ENCODE assay signal across 9 cellular contexts in the genomic region with DNA sequence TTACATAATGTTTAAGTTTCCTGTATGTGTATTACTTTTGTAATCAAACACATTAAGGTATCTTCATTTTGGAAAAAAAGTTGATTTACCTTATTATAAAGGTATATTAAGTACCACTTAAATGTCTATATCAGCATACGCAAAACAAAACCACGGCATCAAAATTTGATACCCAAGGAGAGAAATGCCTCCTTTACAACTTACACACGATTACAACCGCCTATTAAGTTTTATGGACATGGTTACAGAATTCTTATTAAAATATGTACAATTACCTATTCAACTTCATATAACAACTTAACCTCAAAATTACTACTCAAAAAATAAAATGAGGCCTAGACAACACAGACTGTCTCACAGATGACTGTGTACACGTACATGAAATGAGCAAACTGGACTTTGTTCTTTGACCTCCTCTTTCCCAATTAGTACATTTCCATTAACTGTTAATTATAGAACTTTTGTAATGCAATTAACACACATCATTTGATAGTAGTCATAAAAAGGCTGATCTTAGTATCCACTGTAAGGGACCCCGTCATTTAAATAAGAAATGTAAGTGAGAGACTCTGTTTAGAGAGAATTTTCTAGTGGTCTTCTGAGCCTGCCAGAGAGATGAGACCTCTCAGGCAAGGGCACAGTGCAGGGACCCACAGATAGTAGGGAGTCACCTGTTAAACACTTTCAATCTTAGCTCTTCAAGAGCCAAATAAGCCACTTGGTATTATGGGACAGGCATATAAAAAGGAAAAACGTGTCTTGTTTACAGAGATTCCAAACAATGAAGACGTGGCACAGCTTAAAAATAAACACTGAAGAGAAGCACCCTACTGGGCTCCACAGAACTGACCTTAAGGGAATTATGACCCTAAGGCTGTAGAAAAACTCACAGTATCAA. TPM values are rescaled to one million over a fixed set of nuclear protein-coding genes. Genes with fewer than 3 reads are reported as not detected.
DNase-seq lines count a peak whose midpoint lies in the region; ATAC-seq and TF ChIP-seq lines count a peak whose summit lies in the region.
"Had no signal": no experiment of that assay in that cellular context is flagged by ENCODE, and none has a peak within 500 bp of the region (broad histone marks: within the 10 kb centered on the region; RNA-seq: fewer than 3 reads in every experiment).

No MANE protein-coding gene starts in this region.

- H3K79me2 ChIP-seq in fibroblast of lung (ENCODE audit: control insufficient read depth, insufficient read depth, low read length): peaks cover 96% of the 10 kb centered on the region

- peaks cover 35% of the 10 kb centered on the region for H3K4me1 ChIP-seq in RWPE2 (ENCODE audit: insufficient read depth, poor library complexity, severe bottlenecking)
- H3K4me1 ChIP-seq in fibroblast of lung (ENCODE audit: control insufficient read depth, extremely low read depth, insufficient read depth, low read length): peaks cover 19% of the 10 kb centered on the region
- peaks cover 80% of the 10 kb centered on the region for H3K4me1 ChIP-seq in psoas muscle

- intact Hi-C loops in psoas muscle (cut with DNase I): loop anchor here in 1 of 2 donors (2.0 kb wide), 1 partner anchor 23 kb away; no protein-coding TSS in a partner anchor

- TF ChIP-seq CTCF in GM06990 (IDR thresholded peaks at IDR 0.05; ENCODE audit: insufficient read depth, low read length, poor library complexity, severe bottlenecking) (no peak), RWPE2 (IDR thresholded peaks at IDR 0.05; ENCODE audit: poor library complexity, severe bottlenecking) (no peak), fibroblast of lung (conservative IDR thresholded peaks at IDR 0.05 in 1 of 2, IDR thresholded peaks at IDR 0.05 in 1 of 2; ENCODE audit: low read depth in 1 of 2, low read length in 2 of 2) (no peak), psoas muscle (IDR thresholded peaks at IDR 0.05) (no peak)

- no peak for DNase-seq in GM06990 (ENCODE audit: extremely low read depth, insufficient read length)
- no peak for DNase-seq in RWPE2 (ENCODE audit: low spot score)
- no peak for DNase-seq in fibroblast of lung (ENCODE audit: low read depth in 2 of 2)
- DNase-seq in psoas muscle: no peak
- DNase-seq in NCI-H446 treated with DMSO at 0.1 percent for 48 hours (lab: John Stamatoyannopoulos, UW): no peak

- peak overlapping the region; percentile 99 for H3K4me2 ChIP-seq in fibroblast of lung (ENCODE audit: extremely low read depth, insufficient read depth, low read length)

- H3K36me3 ChIP-seq in GM06990 (ENCODE audit: control insufficient read depth, insufficient read depth, low read length) (no peaks in the 10 kb centered on the region), RWPE2 (ENCODE audit: low read depth) (peaks cover 27% of the 10 kb centered on the region), fibroblast of lung (ENCODE audit: control insufficient read depth, insufficient read depth, low read length) (no peaks in the 10 kb centered on the region), psoas muscle (ENCODE audit: insufficient read depth in 1 of 2, low read depth in 1 of 2) (no peaks in the 10 kb centered on the region)

- H4K20me1 ChIP-seq in fibroblast of lung (ENCODE audit: control insufficient read depth, extremely low read depth, insufficient read depth, low read length): peaks cover 9% of the 10 kb centered on the region

- ATAC-seq in RWPE2 (ENCODE audit: low read depth): no peak
- ATAC-seq in psoas muscle: no peak
- no peak for ATAC-seq in HG03442 (IDR thresholded peaks at IDR 0.05; ENCODE audit: unreplicated experiment)
- ATAC-seq in HG03432 (IDR thresholded peaks at IDR 0.05; ENCODE audit: unreplicated experiment): no peak
- no peak for ATAC-seq in HG03378 (IDR thresholded peaks at IDR 0.05; ENCODE audit: unreplicated experiment)

- H2AFZ ChIP-seq in fibroblast of lung (ENCODE audit: low read length): no peak overlapping the region

- H3K9ac ChIP-seq in fibroblast of lung (ENCODE audit: insufficient read depth, low read length): peak overlapping the region; percentile 41

- peak overlapping the region; percentile 82 for H3K27ac ChIP-seq in RWPE2 (ENCODE audit: poor library complexity, severe bottlenecking)
- H3K27ac ChIP-seq in fibroblast of lung (ENCODE audit: insufficient read depth, low read length): peak overlapping the region; percentile 85
- H3K27ac ChIP-seq in psoas muscle: peak overlapping the region; percentile 97

- H3K9me3 ChIP-seq in RWPE2 (ENCODE audit: severe bottlenecking) (no peaks in the 10 kb centered on the region), fibroblast of lung (ENCODE audit: control insufficient read depth, insufficient read depth, low read depth, low read length) (no peaks in the 10 kb centered on the region), psoas muscle (no peaks in the 10 kb centered on the region)

- H3K27me3 ChIP-seq in GM06990 (replicated peaks; ENCODE audit: control insufficient read depth, insufficient read depth, low read length): no peaks in the 10 kb centered on the region
- H3K27me3 ChIP-seq in RWPE2 (ENCODE audit: insufficient read depth, poor library complexity, severe bottlenecking): no peaks in the 10 kb centered on the region
- H3K27me3 ChIP-seq in fibroblast of lung (ENCODE audit: control insufficient read depth, insufficient read depth, low read length): no peaks in the 10 kb centered on the region
- no peaks in the 10 kb centered on the region for H3K27me3 ChIP-seq in psoas muscle (ENCODE audit: insufficient read depth in 3 of 3, low read length in 2 of 3)

- WGBS in psoas muscle, 3 donors: 22 to 42% (median 26%) methylated on average over 8 of the region's 8 CpGs

- H3K4me3 ChIP-seq in GM06990 (replicated peaks; ENCODE audit: low read depth, low read length): peak overlapping the region; percentile 90
- peak overlapping the region; percentile 88 for H3K4me3 ChIP-seq in RWPE2 (ENCODE audit: severe bottlenecking)
- peak overlapping the region; percentile 90 to 96 (median 92) for H3K4me3 ChIP-seq in fibroblast of lung (replicated peaks in 1 of 4; ENCODE audit: control extremely low read depth in 1 of 4, insufficient read depth in 1 of 4, low read depth in 3 of 4, low read length in 4 of 4)
- peak overlapping the region; percentile 99 for H3K4me3 ChIP-seq in psoas muscle

RNA-seq across cellular contexts. Expression of a gene that starts 2.4 kb away (rescaled TPM):
- total RNA-seq in fibroblast of lung (27.7 and 33.2 TPM in 2 replicates), psoas muscle (10 to 100 TPM; 23.0 to 32.4 (median 27.9) TPM)
- polyA plus RNA-seq in fibroblast of lung (25.9 and 28.8 TPM in 2 replicates), psoas muscle (10 to 100 TPM in 2 of 3 donors, 1 to 10 TPM in 1; 10.0 to 23.9 (median 12.7) TPM)
- polyA plus RNA-seq in fibroblast of lung (2012): 23.1 and 23.5 TPM in 2 replicates
- polyA minus RNA-seq in fibroblast of lung (ENCODE audit: low replicate concordance): 24.0 and 26.3 TPM in 2 replicates

RNA-seq across cellular contexts. Expression of a gene that starts 14.0 kb away (rescaled TPM):
- total RNA-seq in fibroblast of lung: 33.9 and 38.8 TPM in 2 replicates
- 23.0 and 25.5 TPM in 2 replicates for polyA plus RNA-seq in fibroblast of lung
- 19.7 and 21.3 TPM in 2 replicates for polyA plus RNA-seq in fibroblast of lung (2012)
- 20.3 and 26.3 TPM in 2 replicates for polyA minus RNA-seq in fibroblast of lung (ENCODE audit: low replicate concordance)
- 10 to 100 TPM; 12.8 to 14.9 (median 14.3) TPM for total RNA-seq in psoas muscle
- polyA plus RNA-seq in psoas muscle: 10 to 100 TPM in 2 of 3 donors, 1 to 10 TPM in 1; 7.3 to 15.9 (median 14.2) TPM

RNA-seq across cellular contexts. Expression of a gene that starts 28.6 kb away (rescaled TPM):
- total RNA-seq in fibroblast of lung (3.3 and 6.4 TPM in 2 replicates), psoas muscle (1 to 10 TPM in 1 of 4 donors, under 1 TPM in 3; 0.32 to 1.0 (median 0.92) TPM)
- polyA plus RNA-seq in fibroblast of lung (3.4 and 6.8 TPM in 2 replicates), psoas muscle (under 1 TPM; 0.59 to 0.88 (median 0.69) TPM)
- polyA plus RNA-seq in fibroblast of lung (2012): 6.3 and 9.8 TPM in 2 replicates
- 4.1 and 7.8 TPM in 2 replicates for polyA minus RNA-seq in fibroblast of lung (ENCODE audit: low replicate concordance)
- total RNA-seq: SK-MEL-5 had no signal
